In genomic region chr17:50258647-50259483, GRCh38 we compare ENCODE assay signal across 13 cellular contexts. TPM values are rescaled to one million over a fixed set of nuclear protein-coding genes. Genes with fewer than 3 reads are reported as not detected.
DNase-seq lines count a peak whose midpoint lies in the region; ATAC-seq and TF ChIP-seq lines count a peak whose summit lies in the region.
"Had no signal": no experiment of that assay in that cellular context is flagged by ENCODE, and none has a peak within 500 bp of the region (broad histone marks: within the 10 kb centered on the region; RNA-seq: fewer than 3 reads in every experiment).

No MANE protein-coding gene starts in this region.

- BruUV-seq in mammary epithelial cell (replicated peaks; lab: Mats Ljungman, UMichigan) = no TSS peak

- no peak overlapping the region for H2AFZ ChIP-seq in mammary epithelial cell (ENCODE audit: low read depth, low read length)

- no peaks in the 10 kb centered on the region for H4K20me1 ChIP-seq in mammary epithelial cell (ENCODE audit: insufficient read depth, low read length)

- ATAC-seq in HG03039 (IDR thresholded peaks at IDR 0.05; ENCODE audit: unreplicated experiment) = no peak
- ATAC-seq: activated CD8-positive, alpha-beta T cell treated with anti-CD3 and anti-CD28 coated beads for 36 hours had no signal

- CTCF ChIA-PET in mammary epithelial cell (lab: Charles Lee; ENCODE audit: low non-redundant PET) = no interaction called here

- H3K36me3 ChIP-seq in breast epithelium (no peaks in the 10 kb centered on the region), mammary epithelial cell (ENCODE audit: insufficient read depth, low read length) (no peaks in the 10 kb centered on the region), uterus (no peaks in the 10 kb centered on the region)
- H3K36me3 ChIP-seq: prostate gland had no signal

- dilution Hi-C loops in mammary epithelial cell (cut with HindIII; ENCODE audit: low sequenced_read_pairs) = no loop called here

- in situ Hi-C loops in mammary epithelial cell (cut with MboI; ENCODE audit: low sequenced_read_pairs in 2 of 2) = no loop called here

- H3K4me2 ChIP-seq in mammary epithelial cell (ENCODE audit: insufficient read depth, low read depth, low read length) = no peak overlapping the region

- no peak overlapping the region for H3K4me3 ChIP-seq in breast epithelium
- H3K4me3 ChIP-seq in mammary epithelial cell (replicated peaks in 1 of 3; ENCODE audit: insufficient read depth in 1 of 3, low read depth in 2 of 3, low read length in 3 of 3) = no peak overlapping the region
- H3K4me3 ChIP-seq in choroid plexus epithelial cell (ENCODE audit: low read depth, low read length) = no peak overlapping the region
- H3K4me3 ChIP-seq in lower leg skin (ENCODE audit: low read depth, poor library complexity, severe bottlenecking) = no peak overlapping the region
- H3K4me3 ChIP-seq in uterus = no peak overlapping the region
- H3K4me3 ChIP-seq: prostate gland had no signal

- H3K27ac ChIP-seq in breast epithelium = peak overlapping the region; percentile 62 to 88
- H3K27ac ChIP-seq in mammary epithelial cell (ENCODE audit: insufficient read depth, low read depth, low read length) = no peak overlapping the region
- peak overlapping the region; percentile 90 to 93 for H3K27ac ChIP-seq in uterus
- H3K27ac ChIP-seq: prostate gland had no signal

- H3K79me2 ChIP-seq in mammary epithelial cell (ENCODE audit: insufficient read depth, low read length) = no peaks in the 10 kb centered on the region

- no peak for TF ChIP-seq POLR2A in breast epithelium (IDR thresholded peaks at IDR 0.05)
- no peak for TF ChIP-seq POLR2A in lower leg skin (IDR thresholded peaks at IDR 0.05)
- no peak for TF ChIP-seq POLR2A in uterus (IDR thresholded peaks at IDR 0.05)

- 79% methylated on average over 7 of the region's 14 CpGs for WGBS in mammary epithelial cell (ENCODE audit: low coverage, missing lambda C conversion rate)
- 55 to 60% methylated on average over 14 of the region's 14 CpGs for WGBS in lower leg skin, 2 donors

- no peaks in the 10 kb centered on the region for H3K9me3 ChIP-seq in breast epithelium
- no peaks in the 10 kb centered on the region for H3K9me3 ChIP-seq in mammary epithelial cell (replicated peaks; ENCODE audit: insufficient read depth, low read length)
- H3K9me3 ChIP-seq in uterus = no peaks in the 10 kb centered on the region
- H3K9me3 ChIP-seq: prostate gland had no signal

- no peaks in the 10 kb centered on the region for H3K4me1 ChIP-seq in breast epithelium
- H3K4me1 ChIP-seq in mammary epithelial cell (ENCODE audit: insufficient read depth, low read length) = no peaks in the 10 kb centered on the region
- H3K4me1 ChIP-seq in uterus = peaks cover 11 to 45% of the 10 kb centered on the region in 2 donors
- H3K4me1 ChIP-seq: prostate gland had no signal

- H3K27me3 ChIP-seq in breast epithelium (no peaks in the 10 kb centered on the region), mammary epithelial cell (ENCODE audit: insufficient read depth, low read length) (no peaks in the 10 kb centered on the region), uterus (no peaks in the 10 kb centered on the region)

- intact Hi-C loops in breast epithelium (cut with DNase I; ENCODE audit: low total_unique reads) (loop anchor here (1.0 kb wide), 1 partner anchor 46 kb away; no protein-coding TSS in a partner anchor), mammary epithelial cell (cut with micrococcal nuclease) (no loop called here), lower leg skin (cut with DNase I; ENCODE audit: low total_unique reads) (no loop called here), uterus (cut with DNase I; ENCODE audit: low total_unique reads) (no loop called here)

- TF ChIP-seq CTCF in breast epithelium (IDR thresholded peaks at IDR 0.05) (no peak), mammary epithelial cell (conservative IDR thresholded peaks at IDR 0.05 in 1 of 2, IDR thresholded peaks at IDR 0.05 in 1 of 2; ENCODE audit: extremely low read depth in 1 of 2, insufficient read depth in 1 of 2, low read depth in 1 of 2, low read length in 2 of 2) (no peak), choroid plexus epithelial cell (conservative IDR thresholded peaks at IDR 0.05; ENCODE audit: low read depth, low read length) (no peak), lower leg skin (IDR thresholded peaks at IDR 0.05) (no peak), uterus (IDR thresholded peaks at IDR 0.05) (no peak)

- no peak overlapping the region for H3K9ac ChIP-seq in mammary epithelial cell (ENCODE audit: insufficient read depth, low read length)

- DNase-seq in breast epithelium (ENCODE audit: low spot score in 2 of 2) = peak in 1 of 2 donors; percentile 41
- DNase-seq in mammary epithelial cell = no peak
- DNase-seq in choroid plexus epithelial cell (ENCODE audit: low read depth) = peak; percentile 28
- DNase-seq in lower leg skin (ENCODE audit: low spot score in 2 of 2) = peak; percentile 29 to 85
- DNase-seq in uterus = peak; percentile 69 to 71
- no peak for DNase-seq in NCI-H1417 (lab: John Stamatoyannopoulos, UW)
- no peak for DNase-seq in activated effector memory CD4-positive, alpha-beta T cell treated with Interleukin-2 at 50 U/mL for 16 hours
- DNase-seq: activated CD8-positive, alpha-beta T cell treated with anti-CD3 and anti-CD28 coated beads for 36 hours; Kasumi-1; NCI-H2107; substantia nigra had no signal

RNA-seq across cellular contexts. Expression of gene TMEM92, which starts 15.4 kb away (rescaled TPM):
- total RNA-seq in breast epithelium (under 1 TPM in 1 of 3 donors, not detected in 2; 0.33 TPM), mammary epithelial cell (under 1 TPM in 1 of 2 donors, not detected in 1; under 0.01 TPM), lower leg skin (1 to 10 TPM in 1 of 4 donors, not detected in 3; 3.1 TPM), uterus (under 1 TPM in 2 of 4 donors, not detected in 2; 0.07 to 0.91 TPM)
- polyA plus RNA-seq in mammary epithelial cell = 1.3 TPM
- 3.0 TPM for polyA minus RNA-seq in mammary epithelial cell
- total RNA-seq: activated CD8-positive, alpha-beta T cell treated with anti-CD3 and anti-CD28 coated beads for 36 hours had no signal

RNA-seq across cellular contexts. Expression of gene COL1A1, which starts 57.4 kb away (rescaled TPM):
- 10 to 100 TPM; 23.4 to 67.2 (median 44.5) TPM for total RNA-seq in breast epithelium
- total RNA-seq in mammary epithelial cell = 10 to 100 TPM in 1 of 2 donors, 1 to 10 TPM in 1; 9.2 to 14.2 TPM
- 1.8 TPM for polyA plus RNA-seq in mammary epithelial cell
- polyA minus RNA-seq in mammary epithelial cell = 11.4 TPM
- 10 to 100 TPM; 15.0 to 90.5 (median 25.8) TPM for total RNA-seq in lower leg skin
- total RNA-seq in uterus = 1,000 to 10,000 TPM in 1 of 4 donors, 100 to 1,000 TPM in 2, 10 to 100 TPM in 1; 59.4 to 4,880 (median 491) TPM

Comparison
In these comparisons a context has a peak if more than half of its experiments do, and no peak if none do; other contexts are left out.
1. DNase-seq: peak in choroid plexus epithelial cell (single experiment), lower leg skin (2 of 2) and uterus (2 of 2); none in mammary epithelial cell (single experiment), NCI-H1417 (0 of 3) and activated effector memory CD4-positive, alpha-beta T cell treated with Interleukin-2 at 50 U/mL for 16 hours (single experiment).